ENCODE assay signal across 8 cellular contexts in the genomic region with DNA sequence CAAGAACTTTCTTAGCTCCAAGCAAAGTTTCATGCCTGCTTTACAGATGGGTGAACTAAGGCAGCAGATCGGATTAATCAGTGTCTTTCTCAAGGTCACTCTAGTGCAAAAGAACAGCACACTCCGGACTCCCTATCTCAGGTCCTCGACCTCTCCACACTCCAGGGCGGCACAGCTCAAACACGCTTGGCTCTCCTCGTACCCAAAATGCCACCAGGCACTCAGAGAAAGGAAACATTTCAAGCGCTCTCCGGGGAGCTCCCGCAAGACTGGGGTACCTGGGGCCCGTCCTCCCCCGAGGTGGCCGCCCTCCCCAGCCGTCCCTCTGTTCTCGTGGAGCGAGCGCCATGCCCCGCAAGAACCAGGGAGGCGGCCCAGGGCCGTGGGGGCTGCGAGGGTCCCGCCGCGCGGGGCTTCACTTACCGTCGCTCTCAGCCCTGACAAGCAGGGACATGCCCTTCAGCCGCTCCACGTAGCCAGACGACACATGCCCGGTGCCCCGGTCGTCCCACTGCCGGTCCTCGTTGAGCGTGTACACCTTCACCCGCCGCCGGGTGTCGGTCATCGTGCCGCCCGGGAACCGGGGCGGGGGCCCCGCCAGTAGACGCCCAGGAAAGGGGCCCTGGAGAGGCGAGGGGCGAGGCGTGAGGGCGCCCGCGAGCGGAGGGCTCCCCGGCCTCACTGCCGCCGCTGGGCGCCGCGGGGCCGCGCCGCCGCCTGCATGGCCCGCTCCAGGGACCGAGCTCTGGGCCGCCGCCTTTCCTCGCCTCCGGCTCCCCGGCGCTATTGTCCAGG. TPM values are rescaled to one million over a fixed set of nuclear protein-coding genes. Genes with fewer than 3 reads are reported as not detected.
A peak's percentile ranks its signal among the peaks of the same experiment; 100 is the strongest.
DNase-seq lines count a peak whose midpoint lies in the region; ATAC-seq and TF ChIP-seq lines count a peak whose summit lies in the region.

No MANE protein-coding gene starts in this region.

- in situ Hi-C loops in Panc1 (cut with HindIII; ENCODE audit: low pct_unique_long_range_greater_than_20kb, low sequenced_read_pairs): no loop called here

- H3K4me3 ChIP-seq in Panc1 (ENCODE audit: low read depth in 2 of 2, low read length in 2 of 2) (peak overlapping the region; percentile 84 to 90), trophoblast cell (ENCODE audit: low read depth, low read length) (peak overlapping the region; percentile 99), aorta (ENCODE audit: low read length in 2 of 2) (peak overlapping the region; percentile 87 to 94)

- BruUV-seq in Panc1 (replicated peaks; lab: Mats Ljungman, UMichigan): no TSS peak

- peaks cover 27% of the 10 kb centered on the region for H3K79me2 ChIP-seq in trophoblast cell (ENCODE audit: control insufficient read depth, insufficient read depth, low read length, poor library complexity)

- H3K9me3 ChIP-seq in Panc1 (ENCODE audit: control insufficient read depth, insufficient read depth, low read depth, low read length): no peaks in the 10 kb centered on the region
- no peaks in the 10 kb centered on the region for H3K9me3 ChIP-seq in trophoblast cell (ENCODE audit: insufficient read depth, low read depth, low read length)
- H3K9me3 ChIP-seq in aorta (ENCODE audit: control insufficient read depth, low read length): no peaks in the 10 kb centered on the region

- H4K91ac ChIP-seq in trophoblast cell (ENCODE audit: low read depth, low read length): peak overlapping the region; percentile 98

- peak overlapping the region; percentile 95 for H2BK120ac ChIP-seq in trophoblast cell (ENCODE audit: insufficient read depth, low read length, poor library complexity)

- H3K23ac ChIP-seq in trophoblast cell (ENCODE audit: low read length): no peak overlapping the region

- H3K27ac ChIP-seq in Panc1 (ENCODE audit: low read length): peak overlapping the region; percentile 88
- peak overlapping the region; percentile 99 for H3K27ac ChIP-seq in trophoblast cell (ENCODE audit: low read depth, low read length)
- H3K27ac ChIP-seq in aorta (ENCODE audit: low read depth in 1 of 2, low read length in 2 of 2): peak overlapping the region; percentile 88 to 94

- DNase-seq in 8988T (peak; percentile 29), Panc1 (ENCODE audit: low read depth, low spot score) (no peak), cardiac septum (ENCODE audit: low spot score) (peak; percentile 77), trophoblast cell (peak in 1 of 2 donors; percentile 20), aorta (peak; percentile 57 to 83)
- DNase-seq in activated naive CD4-positive, alpha-beta T cell treated with anti-CD3 and anti-CD28 coated beads, Interleukin-2, amount 50 U/mL, for 16 hours: peak; percentile 49

- H3K4me1 ChIP-seq in Panc1 (ENCODE audit: control insufficient read depth, insufficient read depth, low read length): no peaks in the 10 kb centered on the region; the same call in 1 of the 2 replicates
- H3K4me1 ChIP-seq in trophoblast cell (ENCODE audit: control insufficient read depth in 1 of 2, insufficient read depth in 2 of 2, low read length in 2 of 2): peaks cover 0 to 4% of the 10 kb centered on the region in 2 experiments
- H3K4me1 ChIP-seq in aorta (ENCODE audit: control insufficient read depth in 1 of 2, insufficient read depth in 2 of 2, low read length in 2 of 2): peaks cover 0 to 4% of the 10 kb centered on the region in 2 donors

- no CpG with 5 or more reads among the region's 71 CpGs for WGBS in trophoblast cell (ENCODE audit: extremely low coverage, insufficient coverage, insufficient read length)
- 0% methylated on average over 43 to 71 of the region's 71 CpGs for WGBS in aorta, 2 donors

- intact Hi-C loops in Panc1 (cut with micrococcal nuclease; ENCODE audit: unreplicated experiment): no loop called here
- intact Hi-C loops in cardiac septum (cut with DNase I): no loop called here
- intact Hi-C loops in aorta (cut with DNase I): no loop called here

- H2BK12ac ChIP-seq in trophoblast cell (ENCODE audit: low read length): peak overlapping the region; percentile 23

- H3K18ac ChIP-seq in trophoblast cell (ENCODE audit: low read length): peak overlapping the region; percentile 98

- peak overlapping the region; percentile 98 for H2BK5ac ChIP-seq in trophoblast cell (ENCODE audit: low read depth, low read length, poor library complexity)

- peak overlapping the region; percentile 76 for H3K4me2 ChIP-seq in trophoblast cell (ENCODE audit: low read length)

- CTCF ChIA-PET in Panc1 (lab: Charles Lee): no interaction called here

- peak overlapping the region; percentile 18 for H4K12ac ChIP-seq in trophoblast cell (ENCODE audit: low read depth, low read length)

- peaks cover 14% of the 10 kb centered on the region for H3K36me3 ChIP-seq in Panc1 (ENCODE audit: control insufficient read depth, insufficient read depth, low read length)
- H3K36me3 ChIP-seq in trophoblast cell (ENCODE audit: control insufficient read depth in 1 of 2, insufficient read depth in 2 of 2, low read length in 2 of 2): peaks cover 8% of the 10 kb centered on the region in 2 experiments
- no peaks in the 10 kb centered on the region for H3K36me3 ChIP-seq in aorta (ENCODE audit: control insufficient read depth in 1 of 2, insufficient read depth in 2 of 2, low read length in 1 of 2)

- peak overlapping the region; percentile 99 for H3K14ac ChIP-seq in trophoblast cell (ENCODE audit: low read length)

- peaks cover 20% of the 10 kb centered on the region for H3K79me1 ChIP-seq in trophoblast cell (ENCODE audit: low read length)

- peak overlapping the region; percentile 96 for H3K9ac ChIP-seq in trophoblast cell (ENCODE audit: low read length)

- peak overlapping the region; percentile 99 for H2AK5ac ChIP-seq in trophoblast cell (ENCODE audit: low read length)

- peak overlapping the region; percentile 93 for H4K8ac ChIP-seq in trophoblast cell (ENCODE audit: low read depth, low read length)

- ATAC-seq in GM18868 (IDR thresholded peaks at IDR 0.05; ENCODE audit: unreplicated experiment) (peak; percentile 14), HG03139 (IDR thresholded peaks at IDR 0.05; ENCODE audit: unreplicated experiment) (peak; percentile 15), Panc1 (peak; percentile 15), aorta (ENCODE audit: low FRiP score) (peak; percentile 5)

- POLR2A ChIA-PET in Panc1 (lab: Charles Lee): interaction anchor here (0.6 kb wide), 1 partner anchor 324 kb away, joined by 3 read pairs; no protein-coding TSS in a partner anchor

- H3K4ac ChIP-seq in trophoblast cell (ENCODE audit: low read depth, low read length): peak overlapping the region; percentile 100

- TF ChIP-seq CTCF in Panc1 (IDR thresholded peaks at IDR 0.05): no peak

- peak overlapping the region; percentile 80 for H2AFZ ChIP-seq in trophoblast cell (ENCODE audit: insufficient read depth, low read length, poor library complexity)

- H3K27me3 ChIP-seq in Panc1 (ENCODE audit: control insufficient read depth, insufficient read depth, low read length) (no peaks in the 10 kb centered on the region), trophoblast cell (ENCODE audit: insufficient read depth, low read length) (no peaks in the 10 kb centered on the region), aorta (ENCODE audit: control insufficient read depth in 1 of 2, insufficient read depth in 2 of 2, low read length in 1 of 2) (no peaks in the 10 kb centered on the region)

RNA-seq across cellular contexts. Expression of a gene that starts 0.8 kb away (rescaled TPM):
- total RNA-seq in Panc1 (2021; ENCODE audit: unreplicated experiment): 54.8 TPM
- polyA plus RNA-seq in Panc1 (2012; ENCODE audit: insufficient read length): 29.0 TPM
- 45.5 TPM for total RNA-seq in cardiac septum
- 102 and 103 TPM in 2 replicates for polyA plus RNA-seq in trophoblast cell (2013)
- total RNA-seq in aorta: 10 to 100 TPM; 69.3 to 75.4 TPM
- 10 to 100 TPM; 37.7 to 40.7 TPM for polyA plus RNA-seq in aorta
